In genomic region chr14:24297190-24297964, GRCh38 we compare ENCODE assay signal across 8 cellular contexts. TPM values are rescaled to one million over a fixed set of nuclear protein-coding genes. Genes with fewer than 3 reads are reported as not detected.
DNase-seq lines count a peak whose midpoint lies in the region; ATAC-seq, FAIRE-seq and TF ChIP-seq lines count a peak whose summit lies in the region.

No MANE protein-coding gene starts in this region.

- H3K27ac ChIP-seq in WERI-Rb-1: no peak overlapping the region

- no peaks in the 10 kb centered on the region for H3K27me3 ChIP-seq in WERI-Rb-1 (ENCODE audit: insufficient read depth, low read depth, severe bottlenecking)

- no peak for FAIRE-seq in urothelium cell line (lab: Jason Lieb, UNC)

- peak; percentile 49 for DNase-seq in DMS114 treated with DMSO at 0.1 percent for 48 hours (lab: John Stamatoyannopoulos, UW; ENCODE audit: unreplicated experiment)
- DNase-seq in HT1080 (ENCODE audit: low read depth): peak; percentile 21
- DNase-seq in WERI-Rb-1: peak; percentile 21
- peak; percentile 52 for DNase-seq in iPS-NIHi11 (ENCODE audit: low spot score)
- DNase-seq in urothelium cell line (ENCODE audit: low spot score): peak; percentile 32
- no peak for DNase-seq in activated CD4-positive, CD25-positive, alpha-beta regulatory T cell (lab: John Stamatoyannopoulos, UW)
- DNase-seq in stimulated activated naive CD4-positive, alpha-beta T cell (lab: John Stamatoyannopoulos, UW): no peak

- peaks cover 27% of the 10 kb centered on the region for H3K36me3 ChIP-seq in WERI-Rb-1

- ATAC-seq in GM19395 (IDR thresholded peaks at IDR 0.05; ENCODE audit: unreplicated experiment): peak; percentile 30

- no peaks in the 10 kb centered on the region for H3K9me3 ChIP-seq in WERI-Rb-1 (ENCODE audit: severe bottlenecking)

- peak; percentile 64 for TF ChIP-seq CTCF in WERI-Rb-1 (IDR thresholded peaks at IDR 0.05; ENCODE audit: low read depth, low read length)

- no peak overlapping the region for H3K4me3 ChIP-seq in WERI-Rb-1 (ENCODE audit: low read depth, low read length)

RNA-seq across cellular contexts. Expression of gene DHRS1, which starts 2.2 kb away (rescaled TPM):
- 6.0 and 6.9 TPM in 2 replicates for total RNA-seq in HT1080 (2014; rRNA removed; shearing (Covaris generic))
- polyA plus RNA-seq in HT1080 (2015; cell fraction: cytosol; rRNA removed): 14.0 and 17.7 TPM in 2 replicates
- polyA plus RNA-seq in HT1080 (2015; cell fraction: nucleus; rRNA removed): 39.9 and 60.1 TPM in 2 replicates

RNA-seq across cellular contexts. Expression of gene NOP9, which starts 2.3 kb away (rescaled TPM):
- 21.1 and 25.6 TPM in 2 replicates for total RNA-seq in HT1080 (2014; rRNA removed; shearing (Covaris generic))
- polyA plus RNA-seq in HT1080 (2015; cell fraction: cytosol; rRNA removed): 5.9 and 6.4 TPM in 2 replicates
- 41.8 and 44.8 TPM in 2 replicates for polyA plus RNA-seq in HT1080 (2015; cell fraction: nucleus; rRNA removed)

RNA-seq across cellular contexts. Expression of gene CIDEB, which starts 10.4 kb away (rescaled TPM):
- 0.10 TPM in 1 of 2 replicates, not detected in the other for total RNA-seq in HT1080 (2014; rRNA removed; shearing (Covaris generic))
- polyA plus RNA-seq in HT1080 (2015; cell fraction: cytosol; rRNA removed): not detected in 2 replicates
- 0.08 and 0.13 TPM in 2 replicates for polyA plus RNA-seq in HT1080 (2015; cell fraction: nucleus; rRNA removed)

RNA-seq across cellular contexts. Expression of gene LTB4R2, which starts 12.6 kb away (rescaled TPM):
- total RNA-seq in HT1080 (2014; rRNA removed; shearing (Covaris generic)): 5.0 and 7.8 TPM in 2 replicates
- 0.80 and 1.2 TPM in 2 replicates for polyA plus RNA-seq in HT1080 (2015; cell fraction: cytosol; rRNA removed)
- 69.2 and 70.9 TPM in 2 replicates for polyA plus RNA-seq in HT1080 (2015; cell fraction: nucleus; rRNA removed)

RNA-seq across cellular contexts. Expression of gene LTB4R, which starts 13.9 kb away (rescaled TPM):
- 3.8 and 6.5 TPM in 2 replicates for total RNA-seq in HT1080 (2014; rRNA removed; shearing (Covaris generic))
- 0.67 and 0.89 TPM in 2 replicates for polyA plus RNA-seq in HT1080 (2015; cell fraction: cytosol; rRNA removed)
- 73.9 and 90.1 TPM in 2 replicates for polyA plus RNA-seq in HT1080 (2015; cell fraction: nucleus; rRNA removed)

Comparison
In these comparisons a context has a peak if more than half of its experiments do, and no peak if none do; other contexts are left out.
1. DNase-seq: peak in DMS114 treated with DMSO at 0.1 percent for 48 hours (single experiment), HT1080 (single experiment), WERI-Rb-1 (single experiment), iPS-NIHi11 (single experiment) and urothelium cell line (single experiment); none in activated CD4-positive, CD25-positive, alpha-beta regulatory T cell (0 of 4) and stimulated activated naive CD4-positive, alpha-beta T cell (0 of 6).